In genomic region chr18:2258954-2259353, GRCh38 we compare ENCODE assay signal across 26 cellular contexts.
DNase-seq lines count a peak whose midpoint lies in the region; ATAC-seq and TF ChIP-seq lines count a peak whose summit lies in the region.
"Had no signal": no experiment of that assay in that cellular context is flagged by ENCODE, and none has a peak within 500 bp of the region (broad histone marks: within the 10 kb centered on the region; RNA-seq: fewer than 3 reads in every experiment).

No MANE protein-coding gene starts in this region.

- ATAC-seq in stimulated activated naive CD8-positive, alpha-beta T cell treated with anti-CD3 and anti-CD28 coated beads, Interleukin-15, Interleukin-2, amounts not matched to agents 100 U/mL and 50 U/mL, for 24 hours: no peak
- no peak for ATAC-seq in naive thymus-derived CD8-positive, alpha-beta T cell
- ATAC-seq in GM18517 (IDR thresholded peaks at IDR 0.05; ENCODE audit: unreplicated experiment): no peak
- ATAC-seq: GM23338 had no signal

- H3K27me3 ChIP-seq in SK-N-SH (ENCODE audit: insufficient read depth): no peaks in the 10 kb centered on the region
- H3K27me3 ChIP-seq: BE2C had no signal

- H3K36me3 ChIP-seq in SK-N-SH (replicated peaks in 1 of 2; ENCODE audit: control insufficient read depth in 1 of 2, insufficient read depth in 2 of 2, low read length in 1 of 2): no peaks in the 10 kb centered on the region
- H3K36me3 ChIP-seq: BE2C had no signal

- H3K36me3 Mint-ChIP-seq in naive thymus-derived CD8-positive, alpha-beta T cell: no peaks in the 10 kb centered on the region
- H3K36me3 Mint-ChIP-seq: CD14-positive monocyte; CD8-positive, alpha-beta memory T cell had no signal

- no peaks in the 10 kb centered on the region for H3K79me2 ChIP-seq in SK-N-SH (ENCODE audit: insufficient read depth)

- H3K9ac ChIP-seq in SK-N-SH: no peak overlapping the region
- H3K9ac ChIP-seq: KMS-11 had no signal

- no peaks in the 10 kb centered on the region for H3K4me1 Mint-ChIP-seq in naive thymus-derived CD8-positive, alpha-beta T cell
- H3K4me1 Mint-ChIP-seq: CD14-positive monocyte; CD8-positive, alpha-beta memory T cell had no signal

- H3F3A ChIP-seq in SK-N-SH (replicated peaks; ENCODE audit: insufficient read depth): no peaks in the 10 kb centered on the region

- no peak overlapping the region for H3K27ac Mint-ChIP-seq in naive thymus-derived CD8-positive, alpha-beta T cell
- H3K27ac Mint-ChIP-seq: CD14-positive monocyte; CD8-positive, alpha-beta memory T cell; GM23338; H9 had no signal

- H3K27ac ChIP-seq in SK-N-SH (ENCODE audit: low read depth in 2 of 2, low read length in 1 of 2): no peak overlapping the region
- H3K27ac ChIP-seq: KMS-11 had no signal

- H3K4me3 Mint-ChIP-seq in naive thymus-derived CD8-positive, alpha-beta T cell: no peak overlapping the region
- H3K4me3 Mint-ChIP-seq: CD14-positive monocyte; CD8-positive, alpha-beta memory T cell; GM23338; H9 had no signal

- TF ChIP-seq CTCF in LNCaP clone FGC (IDR thresholded peaks at IDR 0.05; ENCODE audit: control insufficient read depth, extremely low read depth, insufficient read depth) (no peak), SK-N-SH (IDR thresholded peaks at IDR 0.05) (no peak)

- DNase-seq in EH (ENCODE audit: low read depth) (peak; percentile 7), LNCaP clone FGC (ENCODE audit: low read depth) (peak; percentile 83), SK-N-SH (no peak), iris pigment epithelial cell (ENCODE audit: low read depth) (peak; percentile 1)
- DNase-seq in stimulated activated naive CD8-positive, alpha-beta T cell treated with anti-CD3 and anti-CD28 coated beads, Interleukin-15, Interleukin-2, amounts not matched to agents 100 U/mL and 50 U/mL, for 24 hours: no peak
- DNase-seq in naive thymus-derived CD8-positive, alpha-beta T cell: no peak
- DNase-seq: ACHN; BE2C; Calu3; CD8-positive, alpha-beta memory T cell; DMS153; DND-41; H9; IMR-90; NCI-H1092; NCI-H1417 treated with DMSO at 0.1 percent for 48 hours; NCI-H1694 treated with DMSO at 0.1 percent for 48 hours; NCI-H446; NCI-H524 treated with DMSO at 0.1 percent for 48 hours; NCI-H82; SIG-M5; T-helper 2 cell had no signal

- no peak for TF ChIP-seq EP300 in SK-N-SH (IDR thresholded peaks at IDR 0.05; ENCODE audit: borderline replicate concordance in 1 of 2, low read depth in 1 of 2, low read length in 1 of 2)

- no peak for TF ChIP-seq RAD21 in SK-N-SH (IDR thresholded peaks at IDR 0.05; ENCODE audit: low read length)

- H3K9me3 Mint-ChIP-seq in naive thymus-derived CD8-positive, alpha-beta T cell: peaks cover 0 to 12% (median 3%) of the 10 kb centered on the region in 9 donors

- POLR2A ChIA-PET in SK-N-SH (lab: Yijun Ruan, JAX): no interaction called here
- POLR2A ChIA-PET in naive thymus-derived CD8-positive, alpha-beta T cell (lab: Charles Lee): no interaction called here

- CTCF ChIA-PET in SK-N-SH (lab: Yijun Ruan, JAX): no interaction called here

- H3K4me2 ChIP-seq in SK-N-SH: peak overlapping the region; percentile 31; the same call in 1 of the 2 replicates
- H3K4me2 ChIP-seq: GM23338, KMS-11 had no signal

- no peaks in the 10 kb centered on the region for H4K20me1 ChIP-seq in SK-N-SH (ENCODE audit: insufficient read depth)

- H3K9me2 ChIP-seq in SK-N-SH: no peaks in the 10 kb centered on the region

- peak overlapping the region; percentile 81 for H2AFZ ChIP-seq in SK-N-SH (ENCODE audit: low read depth)
- H2AFZ ChIP-seq: GM23338 had no signal

- H3K4me1 ChIP-seq in SK-N-SH (ENCODE audit: control insufficient read depth in 1 of 2, insufficient read depth in 2 of 2, low read depth in 1 of 2, low read length in 1 of 2): no peaks in the 10 kb centered on the region; a peak in 1 of 4 replicates
- H3K4me1 ChIP-seq: BE2C had no signal

- no peaks in the 10 kb centered on the region for H3K9me3 ChIP-seq in SK-N-SH
- H3K9me3 ChIP-seq: BE2C had no signal

- H3K4me3 ChIP-seq in LNCaP clone FGC (ENCODE audit: low read depth, low read length) (peak overlapping the region; percentile 21; the same call in 1 of the 2 replicates), SK-N-SH (ENCODE audit: low read depth in 2 of 2, low read length in 1 of 2) (no peak overlapping the region; a peak in 1 of 4 replicates)
- H3K4me3 ChIP-seq: GM23338 had no signal

- peaks cover 0 to 24% (median 3%) of the 10 kb centered on the region in 5 donors for H3K27me3 Mint-ChIP-seq in naive thymus-derived CD8-positive, alpha-beta T cell

- WGBS in SK-N-SH (ENCODE audit: low lambda C conversion rate): 10% methylated on average over 6 of the region's 6 CpGs

TF ChIP-seq in SK-N-SH, 30 proteins besides CTCF, POLR2A, EP300 and RAD21:
- no peak for TF ChIP-seq GATA2 (CRISPR knock-in tag; IDR thresholded peaks at IDR 0.05)
- TF ChIP-seq FOXM1 (IDR thresholded peaks at IDR 0.05; ENCODE audit: low read depth): no peak
- no peak for TF ChIP-seq SIN3A (IDR thresholded peaks at IDR 0.05; ENCODE audit: borderline replicate concordance, low read depth, low read length)
- TF ChIP-seq RXRA (IDR thresholded peaks at IDR 0.05; ENCODE audit: borderline replicate concordance, low read depth): no peak
- TF ChIP-seq NFIC (IDR thresholded peaks at IDR 0.05; ENCODE audit: borderline replicate concordance): no peak
- no peak for TF ChIP-seq JUND (IDR thresholded peaks at IDR 0.05)
- TF ChIP-seq PBX3 (IDR thresholded peaks at IDR 0.05): no peak
- no peak for TF ChIP-seq MAX (IDR thresholded peaks at IDR 0.05; ENCODE audit: low read depth)
- no peak for TF ChIP-seq SMC3 (IDR thresholded peaks at IDR 0.05; ENCODE audit: low read depth, low read length)
- no peak for TF ChIP-seq ELF1 (IDR thresholded peaks at IDR 0.05)
- no peak for TF ChIP-seq FOSL2 (IDR thresholded peaks at IDR 0.05; ENCODE audit: borderline replicate concordance, low read depth)
- no peak for TF ChIP-seq CHD2 (IDR thresholded peaks at IDR 0.05; ENCODE audit: low read length, partially characterized antibody)
- no peak for TF ChIP-seq RFX5 (IDR thresholded peaks at IDR 0.05; ENCODE audit: low read length)
- no peak for TF ChIP-seq NRF1 (IDR thresholded peaks at IDR 0.05; ENCODE audit: low read depth, low read length)

Comparison
In these comparisons a context has a peak if more than half of its experiments do, and no peak if none do; other contexts are left out.
1. DNase-seq: peak in EH (single experiment), LNCaP clone FGC (single experiment) and iris pigment epithelial cell (single experiment); none in SK-N-SH (single experiment), stimulated activated naive CD8-positive, alpha-beta T cell treated with anti-CD3 and anti-CD28 coated beads, Interleukin-15, Interleukin-2, amounts not matched to agents 100 U/mL and 50 U/mL, for 24 hours (single experiment) and naive thymus-derived CD8-positive, alpha-beta T cell (0 of 10).